ENCODE assay signal across 20 cellular contexts in the genomic region with DNA sequence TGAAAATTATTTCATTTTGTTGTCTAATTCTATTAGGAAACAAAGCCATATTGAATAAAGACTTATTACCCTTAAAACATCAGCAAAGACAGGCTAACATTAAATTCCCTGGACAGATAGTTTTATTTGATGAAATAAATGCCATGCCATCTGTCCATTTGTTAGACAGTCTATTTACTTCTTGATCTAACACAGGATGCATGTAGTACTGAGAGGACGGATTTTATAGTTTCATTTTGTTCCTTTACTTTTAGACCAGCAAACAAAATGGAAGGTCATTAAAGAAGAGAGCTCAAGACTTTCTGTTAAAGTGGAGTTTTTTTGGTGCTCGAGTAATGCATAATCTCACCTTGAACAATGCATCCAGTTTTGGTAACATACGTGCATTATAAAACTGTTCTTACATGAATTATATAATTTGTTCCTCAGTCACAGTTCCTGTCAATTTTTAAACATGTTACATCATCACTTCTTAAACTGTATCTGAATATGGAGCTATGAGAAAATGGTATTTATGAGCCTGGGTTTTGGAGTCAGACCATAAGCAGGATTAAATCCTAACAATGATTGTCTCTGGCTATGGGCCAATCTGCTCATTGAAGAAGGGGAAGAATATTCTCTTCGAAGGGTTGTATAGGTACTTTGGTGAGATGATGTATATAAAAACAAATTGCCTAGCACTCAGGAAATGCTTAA. TPM values are rescaled to one million over a fixed set of nuclear protein-coding genes. Genes with fewer than 3 reads are reported as not detected.
"Had no signal": no experiment of that assay in that cellular context is flagged by ENCODE, and none has a peak within 500 bp of the region (broad histone marks: within the 10 kb centered on the region; RNA-seq: fewer than 3 reads in every experiment).

No MANE protein-coding gene starts in this region.

- ATAC-seq: effector memory CD8-positive, alpha-beta T cell; foreskin keratinocyte; left lung; lower lobe of right lung; natural killer cell treated with Interleukin-12 subunit alpha and Interleukin-12 subunit beta and Interleukin-15 and Interleukin-18, amount 100 ng/mL, for 72 hours had no signal

- DNase-seq: effector memory CD8-positive, alpha-beta T cell; erythroblast; foreskin keratinocyte; head of caudate nucleus; hippocampal formation; islet precursor cell; left lung; lower lobe of right lung; midbrain; nucleus accumbens; ovary; stimulated activated CD4-positive, alpha-beta T cell treated with anti-CD3 and anti-CD28 coated beads, Interleukin-2, amount 100 ng/mL, for 48 hours; stimulated activated naive CD4-positive, alpha-beta T cell treated with Interleukin-2 at 50 U/mL for 16 hours; thyroid gland; upper lobe of left lung; uterus had no signal

- H2AFZ ChIP-seq: neural progenitor cell had no signal

- H3K36me3 ChIP-seq: left lung, lower lobe of right lung, neural progenitor cell, ovary, right atrium auricular region, thyroid gland, upper lobe of left lung, uterus had no signal

- H3K27ac ChIP-seq: foreskin keratinocyte, left lung, lower lobe of right lung, neural progenitor cell, ovary, right atrium auricular region, thyroid gland, upper lobe of left lung, uterus had no signal

- H3K4me1 ChIP-seq: foreskin keratinocyte, left lung, lower lobe of right lung, neural progenitor cell, thyroid gland, upper lobe of left lung, uterus had no signal

- H3K4me3 ChIP-seq: left lung, lower lobe of right lung, neural progenitor cell, ovary, right atrium auricular region, smooth muscle cell, thyroid gland, upper lobe of left lung, uterus had no signal

- H3K4me2 ChIP-seq: neural progenitor cell, smooth muscle cell had no signal

- H3K9ac ChIP-seq: neural progenitor cell had no signal

- H3K27me3 ChIP-seq: left lung, neural progenitor cell, ovary, right atrium auricular region, thyroid gland, upper lobe of left lung, uterus had no signal

- H3K9me3 ChIP-seq: left lung, lower lobe of right lung, ovary, right atrium auricular region, thyroid gland, upper lobe of left lung, uterus had no signal

RNA-seq across cellular contexts. Expression of a gene that starts 46.0 kb away (rescaled TPM):
- polyA plus RNA-seq: foreskin keratinocyte, ovary, smooth muscle cell had no signal
